Comparison of ENCODE assay signal across 31 cellular contexts in genomic region chr19:50175924-50176323, GRCh38. TPM values are rescaled to one million over a fixed set of nuclear protein-coding genes. Genes with fewer than 3 reads are reported as not detected.
"Had no signal": no experiment of that assay in that cellular context is flagged by ENCODE, and none has a peak within 500 bp of the region (broad histone marks: within the 10 kb centered on the region; RNA-seq: fewer than 3 reads in every experiment).

No MANE protein-coding gene starts in this region.

- H3K9me3 Mint-ChIP-seq: activated CD4-positive, alpha-beta memory T cell treated with anti-CD3 and anti-CD28 coated beads for 36 hours; activated naive CD8-positive, alpha-beta T cell treated with anti-CD3 and anti-CD28 coated beads, Interleukin-2, amount 50 U/mL, for 24 hours had no signal

- DNase-seq: activated CD4-positive, alpha-beta memory T cell treated with anti-CD3 and anti-CD28 coated beads for 36 hours; activated CD4-positive, alpha-beta T cell treated with anti-CD3 and anti-CD28 coated beads, Interleukin-2, amount 10 ng/mL, durations not matched to agents 7 days and 5 days; activated CD4-positive, CD25-positive, alpha-beta regulatory T cell; activated CD8-positive, alpha-beta memory T cell treated with anti-CD3 and anti-CD28 coated beads for 24 hours; activated effector memory CD4-positive, alpha-beta T cell treated with anti-CD3 and anti-CD28 coated beads, Interleukin-2, amount 50 U/mL, for 16 hours; activated naive CD4-positive, alpha-beta T cell treated with Interleukin-2 at 50 U/mL for 16 hours; activated naive CD8-positive, alpha-beta T cell treated with anti-CD3 and anti-CD28 coated beads, Interleukin-2, amount 50 U/mL, for 24 hours; activated T-cell treated with anti-CD3 and anti-CD28 coated beads, Interleukin-2, amount 50 U/mL, for 4 hours; amniotic stem cell; body of pancreas; central memory CD4-positive, alpha-beta T cell; cortex of kidney; NCI-H1092 treated with DMSO at 0.1 percent for 48 hours; NCI-H1417 treated with DMSO at 0.1 percent for 48 hours; NCI-H1694; NCI-H2029 treated with DMSO at 0.1 percent for 48 hours; NCI-H345; NCI-H510A; NCI-H526 treated with DMSO at 0.1 percent for 48 hours; NCI-H82; NK-92 treated with Interleukin-12 subunit alpha and Interleukin-12 subunit beta, amount 100 ng/mL, for 24 hours; Peyer's patch; SHP77; T-helper 2 cell; T1000 had no signal

- H3K36me3 ChIP-seq: ascending aorta, Peyer's patch, SJSA1 had no signal

- H3K4me1 Mint-ChIP-seq: activated CD4-positive, alpha-beta T cell treated with anti-CD3 and anti-CD28 coated beads, Interleukin-2, amount 10 ng/mL, durations not matched to agents 7 days and 5 days; activated naive CD8-positive, alpha-beta T cell treated with anti-CD3 and anti-CD28 coated beads, Interleukin-2, amount 50 U/mL, for 24 hours had no signal

- ATAC-seq: activated naive CD4-positive, alpha-beta T cell treated with anti-CD3 and anti-CD28 coated beads, Interleukin-2, amount 50 U/mL, for 72 hours; activated naive CD8-positive, alpha-beta T cell treated with anti-CD3 and anti-CD28 coated beads, Interleukin-2, amount 50 U/mL, for 24 hours; activated T-cell treated with anti-CD3 and anti-CD28 coated beads, Interleukin-2, amount 50 U/mL, for 4 hours; body of pancreas had no signal

- H3K4me3 Mint-ChIP-seq: activated CD4-positive, alpha-beta memory T cell treated with anti-CD3 and anti-CD28 coated beads for 36 hours; activated CD4-positive, alpha-beta T cell treated with anti-CD3 and anti-CD28 coated beads, Interleukin-2, amount 10 ng/mL, durations not matched to agents 7 days and 5 days; activated naive CD8-positive, alpha-beta T cell treated with anti-CD3 and anti-CD28 coated beads, Interleukin-2, amount 50 U/mL, for 24 hours; activated T-cell treated with anti-CD3 and anti-CD28 coated beads, Interleukin-2, amount 50 U/mL, for 4 hours had no signal

- H3K4me1 ChIP-seq: ascending aorta, SJSA1 had no signal

- H3K9me3 ChIP-seq: ascending aorta, body of pancreas, SJSA1 had no signal

- H3K27ac Mint-ChIP-seq: activated CD4-positive, alpha-beta memory T cell treated with anti-CD3 and anti-CD28 coated beads for 36 hours; activated CD4-positive, alpha-beta T cell treated with anti-CD3 and anti-CD28 coated beads, Interleukin-2, amount 10 ng/mL, durations not matched to agents 7 days and 5 days; activated naive CD4-positive, alpha-beta T cell treated with anti-CD3 and anti-CD28 coated beads, Interleukin-2, amount 50 U/mL, for 72 hours; activated naive CD8-positive, alpha-beta T cell treated with anti-CD3 and anti-CD28 coated beads, Interleukin-2, amount 50 U/mL, for 24 hours had no signal

- H3K27ac ChIP-seq: ascending aorta, body of pancreas, Peyer's patch, SJSA1 had no signal

- H3K4me3 ChIP-seq: ascending aorta, body of pancreas, Peyer's patch, SJSA1 had no signal

- FAIRE-seq: bronchial epithelial cell, TTC549 had no signal

- H3K27me3 ChIP-seq: ascending aorta, body of pancreas, Peyer's patch, SJSA1 had no signal

- H3K36me3 Mint-ChIP-seq: activated CD4-positive, alpha-beta memory T cell treated with anti-CD3 and anti-CD28 coated beads for 36 hours; activated naive CD4-positive, alpha-beta T cell treated with anti-CD3 and anti-CD28 coated beads, Interleukin-2, amount 50 U/mL, for 72 hours had no signal

RNA-seq across cellular contexts. Expression of gene IZUMO2, which starts 12.8 kb away (rescaled TPM):
- total RNA-seq: activated CD4-positive, alpha-beta memory T cell treated with anti-CD3 and anti-CD28 coated beads for 36 hours; activated CD4-positive, alpha-beta T cell treated with anti-CD3 and anti-CD28 coated beads, Interleukin-2, amount 10 ng/mL, durations not matched to agents 7 days and 5 days; activated naive CD4-positive, alpha-beta T cell treated with anti-CD3 and anti-CD28 coated beads, Interleukin-2, amount 50 U/mL, for 72 hours; activated T-cell treated with anti-CD3 and anti-CD28 coated beads, Interleukin-2, amount 50 U/mL, for 4 hours; ascending aorta; body of pancreas; bronchial epithelial cell; M059J; Peyer's patch; SJSA1 had no signal

RNA-seq across cellular contexts. Expression of gene MYH14, which starts 27.5 kb away (rescaled TPM):
- total RNA-seq: activated CD4-positive, alpha-beta memory T cell treated with anti-CD3 and anti-CD28 coated beads for 36 hours; activated CD4-positive, alpha-beta T cell treated with anti-CD3 and anti-CD28 coated beads, Interleukin-2, amount 10 ng/mL, durations not matched to agents 7 days and 5 days; activated naive CD4-positive, alpha-beta T cell treated with anti-CD3 and anti-CD28 coated beads, Interleukin-2, amount 50 U/mL, for 72 hours; M059J; SJSA1 had no signal
